In the genomic region with DNA sequence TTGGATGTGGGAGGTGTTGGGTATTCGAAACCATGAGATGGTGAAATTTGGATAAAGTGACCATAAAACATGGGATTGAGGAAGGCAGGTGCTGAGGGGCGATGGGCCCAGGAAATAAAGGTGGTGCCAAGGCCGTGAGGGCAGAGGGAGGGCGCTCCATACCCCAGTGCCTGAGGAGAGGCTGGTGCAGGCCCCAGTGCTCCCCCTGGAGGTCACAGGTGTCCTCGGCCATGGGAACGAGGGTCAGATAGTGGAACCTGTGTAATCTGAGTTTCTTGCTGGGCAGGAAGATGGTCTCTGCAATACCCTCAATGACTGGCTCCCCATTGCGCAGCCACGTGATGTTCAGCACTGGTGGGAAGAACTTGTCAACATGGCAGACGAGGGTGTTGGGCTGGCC, we compare ENCODE assay signal across 8 cellular contexts. TPM values are rescaled to one million over a fixed set of nuclear protein-coding genes. Genes with fewer than 3 reads are reported as not detected.
DNase-seq lines count a peak whose midpoint lies in the region; ATAC-seq and TF ChIP-seq lines count a peak whose summit lies in the region.

No MANE protein-coding gene starts in this region.

- H3K4me3 ChIP-seq in GM06990 (replicated peaks; ENCODE audit: low read depth, low read length), result no peak overlapping the region

- no peaks in the 10 kb centered on the region for H3K27me3 ChIP-seq in GM06990 (replicated peaks; ENCODE audit: control insufficient read depth, insufficient read depth, low read length)

- H3K4me1 Mint-ChIP-seq in activated naive CD4-positive, alpha-beta T cell treated with anti-CD3 and anti-CD28 coated beads for 36 hours (ENCODE audit: low read depth), result no peaks in the 10 kb centered on the region
- peaks cover 6% of the 10 kb centered on the region for H3K4me1 Mint-ChIP-seq in stimulated activated naive CD8-positive, alpha-beta T cell treated with anti-CD3 and anti-CD28 coated beads, Interleukin-15, amount 100 ng/mL, for 72 hours

- TF ChIP-seq CTCF in GM06990 (IDR thresholded peaks at IDR 0.05; ENCODE audit: insufficient read depth, low read length, poor library complexity, severe bottlenecking), result peak; percentile 97

- DNase-seq in GM06990 (ENCODE audit: extremely low read depth, insufficient read length) (peak; percentile 59), RPMI7951 (ENCODE audit: low read depth) (peak; percentile 18), left lobe of liver (ENCODE audit: low spot score) (no peak), NK-92 (lab: John Stamatoyannopoulos, UW; ENCODE audit: unreplicated experiment) (no peak), foreskin melanocyte (no peak)
- peak; percentile 73 for DNase-seq in activated naive CD4-positive, alpha-beta T cell treated with anti-CD3 and anti-CD28 coated beads for 36 hours
- DNase-seq in stimulated activated naive CD8-positive, alpha-beta T cell treated with anti-CD3 and anti-CD28 coated beads, Interleukin-15, amount 100 ng/mL, for 72 hours, result peak; percentile 32 to 66
- DNase-seq in NK-92 treated with Interleukin-12 subunit alpha and Interleukin-12 subunit beta, amount 100 ng/mL, for 24 hours (lab: John Stamatoyannopoulos, UW), result no peak

- H3K36me3 ChIP-seq in GM06990 (ENCODE audit: control insufficient read depth, insufficient read depth, low read length), result peaks cover 10% of the 10 kb centered on the region

- H3K27me3 Mint-ChIP-seq in activated naive CD4-positive, alpha-beta T cell treated with anti-CD3 and anti-CD28 coated beads for 36 hours (ENCODE audit: low read depth), result peaks cover 2% of the 10 kb centered on the region
- peaks cover 14% of the 10 kb centered on the region for H3K27me3 Mint-ChIP-seq in stimulated activated naive CD8-positive, alpha-beta T cell treated with anti-CD3 and anti-CD28 coated beads, Interleukin-15, amount 100 ng/mL, for 72 hours

- H3K4me3 Mint-ChIP-seq in activated naive CD4-positive, alpha-beta T cell treated with anti-CD3 and anti-CD28 coated beads for 36 hours, result no peak overlapping the region
- H3K4me3 Mint-ChIP-seq in stimulated activated naive CD8-positive, alpha-beta T cell treated with anti-CD3 and anti-CD28 coated beads, Interleukin-15, amount 100 ng/mL, for 72 hours, result no peak overlapping the region

- no peaks in the 10 kb centered on the region for H3K9me3 Mint-ChIP-seq in activated naive CD4-positive, alpha-beta T cell treated with anti-CD3 and anti-CD28 coated beads for 36 hours
- H3K9me3 Mint-ChIP-seq in stimulated activated naive CD8-positive, alpha-beta T cell treated with anti-CD3 and anti-CD28 coated beads, Interleukin-15, amount 100 ng/mL, for 72 hours, result no peaks in the 10 kb centered on the region

- peak; percentile 82 for ATAC-seq in left lobe of liver
- peak; percentile 92 for ATAC-seq in stimulated activated naive CD8-positive, alpha-beta T cell treated with anti-CD3 and anti-CD28 coated beads, Interleukin-15, amount 100 ng/mL, for 72 hours

- CTCF ChIA-PET in activated naive CD4-positive, alpha-beta T cell treated with anti-CD3 and anti-CD28 coated beads for 36 hours (lab: Charles Lee), result interaction anchor here (1.1 kb wide), 1 partner anchor 77 kb away, joined by 6 read pairs; no protein-coding TSS in a partner anchor

- no peaks in the 10 kb centered on the region for H3K36me3 Mint-ChIP-seq in activated naive CD4-positive, alpha-beta T cell treated with anti-CD3 and anti-CD28 coated beads for 36 hours (ENCODE audit: low read depth)

- intact Hi-C loops in activated naive CD4-positive, alpha-beta T cell treated with anti-CD3 and anti-CD28 coated beads for 36 hours (cut with micrococcal nuclease), result loop anchor here (1.0 kb wide), 1 partner anchor 78 kb away; no protein-coding TSS in a partner anchor

- no peak overlapping the region for H3K27ac Mint-ChIP-seq in activated naive CD4-positive, alpha-beta T cell treated with anti-CD3 and anti-CD28 coated beads for 36 hours
- no peak overlapping the region for H3K27ac Mint-ChIP-seq in stimulated activated naive CD8-positive, alpha-beta T cell treated with anti-CD3 and anti-CD28 coated beads, Interleukin-15, amount 100 ng/mL, for 72 hours

RNA-seq across cellular contexts. Expression of a gene that starts 16.2 kb away (rescaled TPM):
- total RNA-seq in RPMI7951 (2014; rRNA removed; shearing (Covaris generic)), result 29.6 and 35.4 TPM in 2 replicates
- 1 to 10 TPM; 2.8 to 4.0 TPM for total RNA-seq in activated naive CD4-positive, alpha-beta T cell treated with anti-CD3 and anti-CD28 coated beads for 36 hours
- 11.3 TPM for total RNA-seq in left lobe of liver

RNA-seq across cellular contexts. Expression of a gene that starts 18.5 kb away (rescaled TPM):
- total RNA-seq in RPMI7951 (2014; rRNA removed; shearing (Covaris generic)), result 4.4 and 10.0 TPM in 2 replicates
- 10 to 100 TPM; 12.1 to 15.3 TPM for total RNA-seq in activated naive CD4-positive, alpha-beta T cell treated with anti-CD3 and anti-CD28 coated beads for 36 hours
- 10.8 TPM for total RNA-seq in left lobe of liver

Comparison
In these comparisons a context has a peak if more than half of its experiments do, and no peak if none do; other contexts are left out.
1. DNase-seq: peak in GM06990 (single experiment), RPMI7951 (single experiment), activated naive CD4-positive, alpha-beta T cell treated with anti-CD3 and anti-CD28 coated beads for 36 hours (single experiment) and stimulated activated naive CD8-positive, alpha-beta T cell treated with anti-CD3 and anti-CD28 coated beads, Interleukin-15, amount 100 ng/mL, for 72 hours (2 of 2); none in left lobe of liver (single experiment), NK-92 (single experiment), foreskin melanocyte (single experiment) and NK-92 treated with Interleukin-12 subunit alpha and Interleukin-12 subunit beta, amount 100 ng/mL, for 24 hours (single experiment).